ENCODE assay signal across 1 cellular context in genomic region chr2:200765139-200765951, GRCh38.
A peak's percentile ranks its signal among the peaks of the same experiment; 100 is the strongest.
TF ChIP-seq lines count a peak whose summit lies in the region.

No MANE protein-coding gene starts in this region.

TF ChIP-seq in HEK293, 187 proteins besides CTCF, POLR2A, EP300 and RAD21 (continued from another document and continues in another):
- TF ChIP-seq ZNF600 (tag by site-specific recombination; IDR thresholded peaks at IDR 0.05) (peak; percentile 94), ZSCAN4 (tag by site-specific recombination; IDR thresholded peaks at IDR 0.05) (no peak), ZFHX2 (tag by site-specific recombination; conservative IDR thresholded peaks at IDR 0.05) (no peak), ZFP37 (tag by site-specific recombination; IDR thresholded peaks at IDR 0.05) (no peak), ZNF624 (tag by site-specific recombination; IDR thresholded peaks at IDR 0.05) (no peak), ZNF521 (tag by site-specific recombination; IDR thresholded peaks at IDR 0.05) (no peak), ZFP69B (tag by site-specific recombination; IDR thresholded peaks at IDR 0.05) (0 out of 2 replicates have a peak, but pooled peaks have one; percentile 11), ZNF133 (tag by site-specific recombination; IDR thresholded peaks at IDR 0.05) (no peak), ZNF2 (tag by site-specific recombination; IDR thresholded peaks at IDR 0.05) (0 out of 2 replicates have a peak, but pooled peaks have one; percentile 48), ZBTB48 (tag by site-specific recombination; IDR thresholded peaks at IDR 0.05) (0 out of 2 replicates have a peak, but pooled peaks have one; percentile 29), ZNF585B (tag by site-specific recombination; IDR thresholded peaks at IDR 0.05) (no peak), ZNF10 (tag by site-specific recombination; IDR thresholded peaks at IDR 0.05) (no peak), ZNF768 (tag by site-specific recombination; IDR thresholded peaks at IDR 0.05) (no peak), ZNF596 (tag by site-specific recombination; IDR thresholded peaks at IDR 0.05) (no peak), ZNF155 (tag by site-specific recombination; IDR thresholded peaks at IDR 0.05) (no peak), SP2 (tag by site-specific recombination; IDR thresholded peaks at IDR 0.05) (peak; percentile 5; the same call in 1 of the 2 replicates), RBAK (tag by site-specific recombination; IDR thresholded peaks at IDR 0.05) (no peak), HOXD13 (CRISPR knock-in tag; IDR thresholded peaks at IDR 0.05; ENCODE audit: borderline replicate concordance) (no peak), ZNF473 (tag by site-specific recombination; IDR thresholded peaks at IDR 0.05) (no peak), ZNF560 (tag by site-specific recombination; IDR thresholded peaks at IDR 0.05; ENCODE audit: borderline replicate concordance) (no peak), KLF1 (tag by site-specific recombination; IDR thresholded peaks at IDR 0.05) (no peak), ZBTB7A (tag by site-specific recombination; IDR thresholded peaks at IDR 0.05; ENCODE audit: low read depth) (no peak), ZBTB1 (tag by site-specific recombination; IDR thresholded peaks at IDR 0.05) (no peak), ZNF423 (tag by site-specific recombination; IDR thresholded peaks at IDR 0.05) (no peak), ZNF266 (tag by site-specific recombination; IDR thresholded peaks at IDR 0.05; ENCODE audit: low read depth) (no peak), ZNF692 (tag by site-specific recombination; IDR thresholded peaks at IDR 0.05) (no peak), PATZ1 (tag by site-specific recombination; IDR thresholded peaks at IDR 0.05) (peak; percentile 74), ZNF677 (tag by site-specific recombination; IDR thresholded peaks at IDR 0.05) (no peak), TCF7L2 (IDR thresholded peaks at IDR 0.05; ENCODE audit: borderline replicate concordance, low read depth, low read length) (no peak), WT1 (tag by site-specific recombination; IDR thresholded peaks at IDR 0.05) (peak; percentile 52), AEBP2 (tag by site-specific recombination; IDR thresholded peaks at IDR 0.05; ENCODE audit: borderline replicate concordance) (no peak), ZNF830 (tag by site-specific recombination; IDR thresholded peaks at IDR 0.05; ENCODE audit: low read depth) (no peak), ZNF302 (tag by site-specific recombination; IDR thresholded peaks at IDR 0.05; ENCODE audit: low read depth) (no peak), ZNF701 (tag by site-specific recombination; IDR thresholded peaks at IDR 0.05) (no peak), BCL11B (tag by site-specific recombination; IDR thresholded peaks at IDR 0.05; ENCODE audit: low read depth) (no peak), ZNF76 (tag by site-specific recombination; IDR thresholded peaks at IDR 0.05; ENCODE audit: borderline replicate concordance, low read depth) (peak; percentile 32; the same call in 1 of the 2 replicates), ZNF629 (tag by site-specific recombination; IDR thresholded peaks at IDR 0.05) (peak; percentile 94), ZNF248 (tag by site-specific recombination; IDR thresholded peaks at IDR 0.05) (no peak), GLIS2 (tag by site-specific recombination; IDR thresholded peaks at IDR 0.05) (peak; percentile 37; the same call in 1 of the 2 replicates), ZNF626 (tag by site-specific recombination; IDR thresholded peaks at IDR 0.05) (no peak), KLF9 (tag by site-specific recombination; IDR thresholded peaks at IDR 0.05; ENCODE audit: low read depth) (0 out of 2 replicates have a peak, but pooled peaks have one; percentile 20), ZNF433 (tag by site-specific recombination; IDR thresholded peaks at IDR 0.05; ENCODE audit: low read depth) (no peak), ZNF16 (tag by site-specific recombination; IDR thresholded peaks at IDR 0.05; ENCODE audit: low read depth) (no peak), ZNF558 (tag by site-specific recombination; IDR thresholded peaks at IDR 0.05) (peak; percentile 50; the same call in 1 of the 2 replicates), HOXC10 (CRISPR knock-in tag; IDR thresholded peaks at IDR 0.05) (no peak), ZNF132 (tag by site-specific recombination; IDR thresholded peaks at IDR 0.05; ENCODE audit: borderline replicate concordance) (no peak), MYNN (tag by site-specific recombination; IDR thresholded peaks at IDR 0.05; ENCODE audit: borderline replicate concordance) (peak; percentile 99), ZFP3 (tag by site-specific recombination; IDR thresholded peaks at IDR 0.05; ENCODE audit: low read depth) (no peak), KLF7 (tag by site-specific recombination; IDR thresholded peaks at IDR 0.05; ENCODE audit: borderline replicate concordance) (no peak), ZNF280C (tag by site-specific recombination; IDR thresholded peaks at IDR 0.05) (no peak)
- TF ChIP-seq, protein P1, sequence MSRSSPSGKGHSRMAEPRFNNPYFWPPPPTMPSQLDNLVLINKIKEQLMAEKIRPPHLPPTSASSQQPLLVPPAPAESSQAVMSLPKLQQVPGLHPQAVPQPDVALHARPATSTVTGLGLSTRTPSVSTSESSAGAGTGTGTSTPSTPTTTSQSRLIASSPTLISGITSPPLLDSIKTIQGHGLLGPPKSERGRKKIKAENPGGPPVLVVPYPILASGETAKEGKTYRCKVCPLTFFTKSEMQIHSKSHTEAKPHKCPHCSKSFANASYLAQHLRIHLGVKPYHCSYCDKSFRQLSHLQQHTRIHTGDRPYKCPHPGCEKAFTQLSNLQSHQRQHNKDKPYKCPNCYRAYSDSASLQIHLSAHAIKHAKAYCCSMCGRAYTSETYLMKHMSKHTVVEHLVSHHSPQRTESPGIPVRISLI (tag by site-specific recombination; IDR thresholded peaks at IDR 0.05), result no peak
- TF ChIP-seq, protein P2, sequence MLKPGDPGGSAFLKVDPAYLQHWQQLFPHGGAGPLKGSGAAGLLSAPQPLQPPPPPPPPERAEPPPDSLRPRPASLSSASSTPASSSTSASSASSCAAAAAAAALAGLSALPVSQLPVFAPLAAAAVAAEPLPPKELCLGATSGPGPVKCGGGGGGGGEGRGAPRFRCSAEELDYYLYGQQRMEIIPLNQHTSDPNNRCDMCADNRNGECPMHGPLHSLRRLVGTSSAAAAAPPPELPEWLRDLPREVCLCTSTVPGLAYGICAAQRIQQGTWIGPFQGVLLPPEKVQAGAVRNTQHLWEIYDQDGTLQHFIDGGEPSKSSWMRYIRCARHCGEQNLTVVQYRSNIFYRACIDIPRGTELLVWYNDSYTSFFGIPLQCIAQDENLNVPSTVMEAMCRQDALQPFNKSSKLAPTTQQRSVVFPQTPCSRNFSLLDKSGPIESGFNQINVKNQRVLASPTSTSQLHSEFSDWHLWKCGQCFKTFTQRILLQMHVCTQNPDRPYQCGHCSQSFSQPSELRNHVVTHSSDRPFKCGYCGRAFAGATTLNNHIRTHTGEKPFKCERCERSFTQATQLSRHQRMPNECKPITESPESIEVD (tag by site-specific recombination; IDR thresholded peaks at IDR 0.05), result peak; percentile 65; the same call in 1 of the 2 replicates
- TF ChIP-seq, protein P3, sequence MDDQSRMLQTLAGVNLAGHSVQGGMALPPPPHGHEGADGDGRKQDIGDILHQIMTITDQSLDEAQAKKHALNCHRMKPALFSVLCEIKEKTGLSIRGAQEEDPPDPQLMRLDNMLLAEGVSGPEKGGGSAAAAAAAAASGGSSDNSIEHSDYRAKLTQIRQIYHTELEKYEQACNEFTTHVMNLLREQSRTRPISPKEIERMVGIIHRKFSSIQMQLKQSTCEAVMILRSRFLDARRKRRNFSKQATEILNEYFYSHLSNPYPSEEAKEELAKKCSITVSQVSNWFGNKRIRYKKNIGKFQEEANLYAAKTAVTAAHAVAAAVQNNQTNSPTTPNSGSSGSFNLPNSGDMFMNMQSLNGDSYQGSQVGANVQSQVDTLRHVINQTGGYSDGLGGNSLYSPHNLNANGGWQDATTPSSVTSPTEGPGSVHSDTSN (CRISPR knock-in tag; IDR thresholded peaks at IDR 0.05), result no peak
- TF ChIP-seq, protein P4, sequence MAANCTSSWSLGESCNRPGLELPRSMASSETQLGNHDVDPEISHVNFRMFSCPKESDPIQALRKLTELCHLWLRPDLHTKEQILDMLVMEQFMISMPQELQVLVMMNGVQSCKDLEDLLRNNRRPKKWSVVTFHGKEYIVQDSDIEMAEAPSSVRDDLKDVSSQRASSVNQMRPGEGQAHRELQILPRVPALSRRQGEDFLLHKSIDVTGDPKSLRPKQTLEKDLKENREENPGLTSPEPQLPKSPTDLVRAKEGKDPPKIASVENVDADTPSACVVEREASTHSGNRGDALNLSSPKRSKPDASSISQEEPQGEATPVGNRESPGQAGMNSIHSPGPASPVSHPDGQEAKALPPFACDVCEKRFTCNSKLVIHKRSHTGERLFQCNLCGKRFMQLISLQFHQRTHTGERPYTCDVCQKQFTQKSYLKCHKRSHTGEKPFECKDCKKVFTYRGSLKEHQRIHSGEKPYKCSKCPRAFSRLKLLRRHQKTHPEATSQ (tag by site-specific recombination; IDR thresholded peaks at IDR 0.05), result no peak
- TF ChIP-seq, protein P5, sequence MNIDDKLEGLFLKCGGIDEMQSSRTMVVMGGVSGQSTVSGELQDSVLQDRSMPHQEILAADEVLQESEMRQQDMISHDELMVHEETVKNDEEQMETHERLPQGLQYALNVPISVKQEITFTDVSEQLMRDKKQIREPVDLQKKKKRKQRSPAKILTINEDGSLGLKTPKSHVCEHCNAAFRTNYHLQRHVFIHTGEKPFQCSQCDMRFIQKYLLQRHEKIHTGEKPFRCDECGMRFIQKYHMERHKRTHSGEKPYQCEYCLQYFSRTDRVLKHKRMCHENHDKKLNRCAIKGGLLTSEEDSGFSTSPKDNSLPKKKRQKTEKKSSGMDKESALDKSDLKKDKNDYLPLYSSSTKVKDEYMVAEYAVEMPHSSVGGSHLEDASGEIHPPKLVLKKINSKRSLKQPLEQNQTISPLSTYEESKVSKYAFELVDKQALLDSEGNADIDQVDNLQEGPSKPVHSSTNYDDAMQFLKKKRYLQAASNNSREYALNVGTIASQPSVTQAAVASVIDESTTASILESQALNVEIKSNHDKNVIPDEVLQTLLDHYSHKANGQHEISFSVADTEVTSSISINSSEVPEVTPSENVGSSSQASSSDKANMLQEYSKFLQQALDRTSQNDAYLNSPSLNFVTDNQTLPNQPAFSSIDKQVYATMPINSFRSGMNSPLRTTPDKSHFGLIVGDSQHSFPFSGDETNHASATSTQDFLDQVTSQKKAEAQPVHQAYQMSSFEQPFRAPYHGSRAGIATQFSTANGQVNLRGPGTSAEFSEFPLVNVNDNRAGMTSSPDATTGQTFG (tag by site-specific recombination; IDR thresholded peaks at IDR 0.05; ENCODE audit: borderline replicate concordance), result no peak
